Comparison of ENCODE assay signal across 11 cellular contexts in genomic region chr2:108288534-108289106, GRCh38. TPM values are rescaled to one million over a fixed set of nuclear protein-coding genes. Genes with fewer than 3 reads are reported as not detected.
DNase-seq lines count a peak whose midpoint lies in the region; ATAC-seq lines count a peak whose summit lies in the region.
"Had no signal": no experiment of that assay in that cellular context is flagged by ENCODE, and none has a peak within 500 bp of the region (broad histone marks: within the 10 kb centered on the region; RNA-seq: fewer than 3 reads in every experiment).

Gene SULT1C2, plus strand, starts transcription at chr2:108288895. Its CDS starts 4,773 bp downstream, at chr2:108293668.

- ATAC-seq in sciatic nerve (peak; percentile 20), HG03097 (IDR thresholded peaks at IDR 0.05; ENCODE audit: low FRiP score, unreplicated experiment) (no peak), HG02852 (IDR thresholded peaks at IDR 0.05; ENCODE audit: unreplicated experiment) (no peak)

- no CpG with 5 or more reads among the region's 7 CpGs for WGBS in iPS DF 6.9 (ENCODE audit: insufficient coverage, insufficient read length)

- DNase-seq in NT2/D1 (ENCODE audit: low read depth, low spot score) (peak; percentile 15), iPS DF 6.9 (ENCODE audit: low read depth, low spot score) (peak; percentile 33), sciatic nerve (ENCODE audit: low spot score) (no peak), NOMO-1 treated with DMSO at 0.1 percent for 48 hours (lab: John Stamatoyannopoulos, UW; ENCODE audit: unreplicated experiment) (no peak), caudate nucleus (lab: John Stamatoyannopoulos, UW) (no peak)
- DNase-seq: HFFc6, T1000 had no signal

- H3K9me3 ChIP-seq in HUES48 (ENCODE audit: control insufficient read depth, insufficient read depth, low read length) (no peaks in the 10 kb centered on the region), NT2/D1 (ENCODE audit: insufficient read depth, low read length) (no peaks in the 10 kb centered on the region), iPS DF 6.9 (ENCODE audit: control insufficient read depth, insufficient read depth, low read length) (no peaks in the 10 kb centered on the region)
- H3K9me3 ChIP-seq: thoracic aorta had no signal

- H3K9ac ChIP-seq in HUES48 (ENCODE audit: low read depth, low read length) (peak within 1 kb of the TSS; percentile 25; the same call in 1 of the 2 replicates), NT2/D1 (ENCODE audit: insufficient read length, low read depth) (peak within 1 kb of the TSS; percentile 14)

- H3K36me3 ChIP-seq in HUES48 (ENCODE audit: control insufficient read depth, insufficient read depth, low read length) (no peaks in the 10 kb centered on the region), NT2/D1 (ENCODE audit: insufficient read depth, insufficient read length, low read length) (no peaks in the 10 kb centered on the region), iPS DF 6.9 (ENCODE audit: control insufficient read depth, insufficient read depth, low read length) (no peaks in the 10 kb centered on the region)
- H3K36me3 ChIP-seq: thoracic aorta had no signal

- H3K4me1 ChIP-seq in HUES48 (ENCODE audit: control insufficient read depth, insufficient read depth, low read length), result peaks cover 10% of the 10 kb centered on the region
- H3K4me1 ChIP-seq in NT2/D1 (ENCODE audit: insufficient read depth, insufficient read length), result no peaks in the 10 kb centered on the region
- no peaks in the 10 kb centered on the region; the same call in 1 of the 2 replicates for H3K4me1 ChIP-seq in iPS DF 6.9 (ENCODE audit: control insufficient read depth, insufficient read depth, low read length)

- H3K27ac ChIP-seq in HUES48 (ENCODE audit: low read depth, low read length) (peak within 1 kb of the TSS; percentile 56), iPS DF 6.9 (ENCODE audit: low read length) (no peak within 1 kb of the TSS), caudate nucleus (ENCODE audit: low read depth, low read length) (no peak within 1 kb of the TSS)
- H3K27ac ChIP-seq: thoracic aorta had no signal

- H3K4me3 ChIP-seq in HUES48 (ENCODE audit: low read depth, low read length) (peak within 1 kb of the TSS; percentile 1), NT2/D1 (ENCODE audit: insufficient read length, low read depth) (peak within 1 kb of the TSS; percentile 2), iPS DF 6.9 (ENCODE audit: low read length) (no peak within 1 kb of the TSS)
- H3K4me3 ChIP-seq: thoracic aorta had no signal

- no peaks in the 10 kb centered on the region for H3K27me3 ChIP-seq in HUES48 (ENCODE audit: control insufficient read depth, insufficient read depth, low read length)
- H3K27me3 ChIP-seq in NT2/D1 (ENCODE audit: insufficient read depth, insufficient read length), result no peaks in the 10 kb centered on the region
- H3K27me3 ChIP-seq in iPS DF 6.9 (ENCODE audit: control insufficient read depth, insufficient read depth, low read length), result no peaks in the 10 kb centered on the region

- intact Hi-C loops in sciatic nerve (cut with DNase I), result no loop called here

RNA-seq across cellular contexts. Expression of gene SULT1C2, which starts in this region (rescaled TPM):
- total RNA-seq in sciatic nerve, result 3.3 TPM
- total RNA-seq: HFFc6 had no signal

Comparison
In these comparisons a context has a peak if more than half of its experiments do, and no peak if none do; other contexts are left out.
1. DNase-seq: peak in NT2/D1 (single experiment) and iPS DF 6.9 (single experiment); none in sciatic nerve (single experiment), NOMO-1 treated with DMSO at 0.1 percent for 48 hours (single experiment) and caudate nucleus (0 of 61).